21 cellular contexts compared by ENCODE assay signal in the genomic region with DNA sequence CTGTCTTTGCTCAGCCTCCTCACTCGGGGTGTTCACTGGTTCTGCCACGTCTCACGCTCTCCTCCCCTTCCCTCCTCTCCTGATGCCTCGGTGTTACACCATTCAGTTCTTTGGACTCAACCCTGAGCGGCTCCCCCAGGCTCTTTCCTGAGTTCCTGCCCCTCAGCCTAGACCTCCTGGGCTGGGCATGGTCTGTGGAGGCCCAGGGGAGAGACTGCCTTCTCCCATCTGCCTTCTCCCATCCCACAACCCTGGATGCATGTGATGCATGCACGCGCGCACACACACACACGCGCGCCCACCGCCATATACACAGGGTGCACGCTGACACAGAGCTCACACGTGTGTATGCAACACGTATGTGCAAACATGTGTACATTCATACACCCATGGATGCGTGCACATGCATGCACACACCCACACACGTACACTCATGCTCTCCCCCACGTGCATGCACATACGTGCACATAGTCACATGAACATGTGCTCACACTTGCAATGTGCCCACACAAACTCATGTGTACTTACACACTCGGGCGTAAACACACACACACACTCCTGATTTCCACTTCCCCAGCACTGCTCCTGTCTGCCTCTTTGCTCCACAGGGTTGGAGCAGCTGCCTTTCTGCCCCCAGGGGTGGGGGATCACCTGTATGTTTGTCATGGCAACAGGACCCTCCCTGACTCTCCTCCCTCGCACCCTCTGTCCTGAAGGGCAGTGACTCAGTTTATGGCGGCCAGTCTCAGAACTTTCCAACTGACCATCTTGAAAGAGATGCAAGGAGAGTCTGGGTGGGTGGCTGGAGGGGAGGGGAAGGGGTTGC. TPM values are rescaled to one million over a fixed set of nuclear protein-coding genes. Genes with fewer than 3 reads are reported as not detected.
DNase-seq lines count a peak whose midpoint lies in the region; ATAC-seq, FAIRE-seq and TF ChIP-seq lines count a peak whose summit lies in the region.
"Had no signal": no experiment of that assay in that cellular context is flagged by ENCODE, and none has a peak within 500 bp of the region (broad histone marks: within the 10 kb centered on the region; RNA-seq: fewer than 3 reads in every experiment).

No MANE protein-coding gene starts in this region.

- no peaks in the 10 kb centered on the region for H3K27me3 ChIP-seq in Caco-2 (replicated peaks; ENCODE audit: control insufficient read depth, insufficient read depth, low read length)
- no peaks in the 10 kb centered on the region for H3K27me3 ChIP-seq in NT2/D1 (ENCODE audit: insufficient read depth, insufficient read length)
- H3K27me3 ChIP-seq in HepG2 (ENCODE audit: control insufficient read depth in 1 of 2, insufficient read depth in 2 of 2, low read length in 2 of 2), result no peaks in the 10 kb centered on the region
- no peaks in the 10 kb centered on the region for H3K27me3 ChIP-seq in trophoblast cell (ENCODE audit: insufficient read depth, low read length)
- H3K27me3 ChIP-seq in uterus, result no peaks in the 10 kb centered on the region
- no peaks in the 10 kb centered on the region for H3K27me3 ChIP-seq in A673 (replicated peaks; ENCODE audit: insufficient read depth, low read depth, low read length, poor library complexity)
- H3K27me3 ChIP-seq: BLaER1 had no signal

- H4K8ac ChIP-seq in trophoblast cell (ENCODE audit: low read depth, low read length), result no peak overlapping the region

- POLR2A ChIA-PET in Caco-2 (lab: Charles Lee) (no interaction called here), HepG2 (lab: Yijun Ruan, JAX) (interaction anchor here (1.4 kb wide), 1 partner anchor 32 kb away, joined by 3 read pairs; no protein-coding TSS in a partner anchor), T-cell (lab: Charles Lee) (no interaction called here), A673 (lab: Charles Lee; ENCODE audit: low non-redundant PET) (no interaction called here)

- H3K4me1 ChIP-seq in Caco-2 (no peaks in the 10 kb centered on the region; the same call in 1 of the 2 replicates), NT2/D1 (ENCODE audit: insufficient read depth, insufficient read length) (peaks cover 15% of the 10 kb centered on the region), HepG2 (ENCODE audit: insufficient read depth, low read length) (peaks cover 75% of the 10 kb centered on the region), trophoblast cell (ENCODE audit: control insufficient read depth in 1 of 2, insufficient read depth in 2 of 2, low read length in 2 of 2) (peaks cover 31 to 32% of the 10 kb centered on the region in 2 experiments), uterus (no peaks in the 10 kb centered on the region), A673 (ENCODE audit: insufficient read depth, low read length, poor library complexity, severe bottlenecking) (no peaks in the 10 kb centered on the region)
- H3K4me1 ChIP-seq: BLaER1 had no signal

- TF ChIP-seq POLR2A in HepG2 (IDR thresholded peaks at IDR 0.05; ENCODE audit: insufficient read depth in 1 of 2, low read depth in 2 of 2, low read length in 2 of 2) (no peak), uterus (IDR thresholded peaks at IDR 0.05) (no peak)

- peak overlapping the region; percentile 31 for H3K27ac Mint-ChIP-seq in Caco-2 (ENCODE audit: unreplicated experiment)
- H3K27ac Mint-ChIP-seq in T-cell, result no peak overlapping the region
- H3K27ac Mint-ChIP-seq: CD8-positive, alpha-beta T cell; HFFc6; IgD-negative memory B cell had no signal

- WGBS in HepG2 (ENCODE audit: low lambda C conversion rate), result 73% methylated on average over 23 of the region's 23 CpGs
- WGBS in trophoblast cell (ENCODE audit: extremely low coverage, insufficient coverage, insufficient read length), result no CpG with 5 or more reads among the region's 23 CpGs

- H3K4me2 ChIP-seq in HepG2 (ENCODE audit: low read depth, low read length) (peak overlapping the region; percentile 15; the same call in 1 of the 2 replicates), trophoblast cell (ENCODE audit: low read length) (no peak overlapping the region)
- H3K4me2 ChIP-seq: BLaER1 had no signal

- no peak overlapping the region for H2AK5ac ChIP-seq in trophoblast cell (ENCODE audit: low read length)

- H3K27ac ChIP-seq in HepG2 (ENCODE audit: extremely low read length, insufficient read depth, low read length) (peak overlapping the region; percentile 62), trophoblast cell (ENCODE audit: low read depth, low read length) (peak overlapping the region; percentile 20), uterus (no peak overlapping the region), A673 (ENCODE audit: low read depth, low read length, poor library complexity, severe bottlenecking) (no peak overlapping the region)
- H3K27ac ChIP-seq: BLaER1 had no signal

- H2BK120ac ChIP-seq in trophoblast cell (ENCODE audit: insufficient read depth, low read length, poor library complexity), result no peak overlapping the region

- H3K18ac ChIP-seq in trophoblast cell (ENCODE audit: low read length), result peak overlapping the region; percentile 18

- no peak overlapping the region for H4K91ac ChIP-seq in trophoblast cell (ENCODE audit: low read depth, low read length)

- H3K9me3 ChIP-seq in Caco-2 (no peaks in the 10 kb centered on the region), NT2/D1 (ENCODE audit: insufficient read depth, low read length) (no peaks in the 10 kb centered on the region), HepG2 (ENCODE audit: low read length) (no peaks in the 10 kb centered on the region), trophoblast cell (ENCODE audit: insufficient read depth, low read depth, low read length) (no peaks in the 10 kb centered on the region), uterus (no peaks in the 10 kb centered on the region), A673 (ENCODE audit: low read depth, low read length, poor library complexity, severe bottlenecking) (no peaks in the 10 kb centered on the region)
- H3K9me3 ChIP-seq: BLaER1 had no signal

- ATAC-seq in HepG2, result peak; percentile 76
- no peak for ATAC-seq in HG02981 (IDR thresholded peaks at IDR 0.05; ENCODE audit: unreplicated experiment)
- no peak for ATAC-seq in T-cell (replicated peaks in 1 of 4)
- ATAC-seq: CD8-positive, alpha-beta T cell; Panc1 had no signal

- no peak for TF ChIP-seq RAD21 in HepG2 (CRISPR knock-in tag; IDR thresholded peaks at IDR 0.05)

- peak in 1 of 2 experiments; percentile 49 for DNase-seq in Caco-2
- DNase-seq in NT2/D1 (ENCODE audit: low read depth, low spot score), result no peak
- peak; percentile 47 for DNase-seq in HepG2 (ENCODE audit: low spot score)
- DNase-seq in trophoblast cell, result no peak
- DNase-seq in uterus, result no peak
- no peak for DNase-seq in T-cell
- DNase-seq in A673 (ENCODE audit: low spot score), result no peak
- DNase-seq: CD8-positive, alpha-beta T cell; DMS79; GOT3; HFFc6; Kasumi-1; MM.1S; NCI-H1092 treated with DMSO at 0.1 percent for 48 hours; NCI-H2081 treated with DMSO at 0.1 percent for 48 hours; NCI-H510A treated with DMSO at 0.1 percent for 48 hours had no signal

- peaks cover 7% of the 10 kb centered on the region for H3K79me1 ChIP-seq in trophoblast cell (ENCODE audit: low read length)

- H3K9ac ChIP-seq in NT2/D1 (ENCODE audit: insufficient read length, low read depth) (peak overlapping the region; percentile 63), HepG2 (ENCODE audit: insufficient read depth, low read depth, low read length) (no peak overlapping the region), trophoblast cell (ENCODE audit: low read length) (no peak overlapping the region)
- H3K9ac ChIP-seq: BLaER1 had no signal

- no peak overlapping the region for H2BK5ac ChIP-seq in trophoblast cell (ENCODE audit: low read depth, low read length, poor library complexity)

- in situ Hi-C loops in HepG2 (cut with HindIII; ENCODE audit: extremely low pct_ligation_motif_present, low pct_unique_long_range_greater_than_20kb), result no loop called here

- no peak for FAIRE-seq in HepG2 (lab: Jason Lieb, UNC)
- FAIRE-seq: D721Med had no signal

- H3K4me1 Mint-ChIP-seq in Caco-2 (ENCODE audit: low read depth, unreplicated experiment) (peaks cover 17% of the 10 kb centered on the region), T-cell (no peaks in the 10 kb centered on the region)
- H3K4me1 Mint-ChIP-seq: IgD-negative memory B cell had no signal

- H3K36me3 Mint-ChIP-seq in Caco-2 (ENCODE audit: insufficient read depth, unreplicated experiment) (no peaks in the 10 kb centered on the region), T-cell (no peaks in the 10 kb centered on the region)
- H3K36me3 Mint-ChIP-seq: CD8-positive, alpha-beta T cell; IgD-negative memory B cell had no signal

- H3K4me3 ChIP-seq in Caco-2 (ENCODE audit: low read depth, low read length) (no peak overlapping the region), NT2/D1 (ENCODE audit: insufficient read length, low read depth) (no peak overlapping the region), HepG2 (replicated peaks in 1 of 3; ENCODE audit: insufficient read depth in 1 of 3, low read depth in 2 of 3, low read length in 3 of 3) (no peak overlapping the region), trophoblast cell (ENCODE audit: low read depth, low read length) (peak overlapping the region; percentile 27), uterus (no peak overlapping the region), A673 (ENCODE audit: low read depth, low read length, poor library complexity, severe bottlenecking) (no peak overlapping the region)
- H3K4me3 ChIP-seq: BLaER1 had no signal

- no peaks in the 10 kb centered on the region for H4K20me1 ChIP-seq in HepG2 (ENCODE audit: insufficient read depth, low read length)
- H4K20me1 ChIP-seq: BLaER1 had no signal

- H3K4ac ChIP-seq in trophoblast cell (ENCODE audit: low read depth, low read length), result no peak overlapping the region

- no peak overlapping the region for H4K12ac ChIP-seq in trophoblast cell (ENCODE audit: low read depth, low read length)

- CTCF ChIA-PET in Caco-2 (lab: Charles Lee), result no interaction called here
- CTCF ChIA-PET in HepG2 (lab: Yijun Ruan, JAX; ENCODE audit: low intra/inter-chr PET ratio, low total read pairs), result no interaction called here
- CTCF ChIA-PET in T-cell (lab: Charles Lee), result no interaction called here
- CTCF ChIA-PET in A673 (lab: Charles Lee), result no interaction called here

- no peak overlapping the region for H2BK12ac ChIP-seq in trophoblast cell (ENCODE audit: low read length)

- no TSS peak for BruUV-seq in Caco-2 (replicated peaks; lab: Mats Ljungman, UMichigan)
- no TSS peak for BruUV-seq in HepG2 (replicated peaks; lab: Mats Ljungman, UMichigan)
- no TSS peak for BruUV-seq in A673 (replicated peaks; lab: Mats Ljungman, UMichigan)

- peaks cover 2% of the 10 kb centered on the region for H3K79me2 ChIP-seq in HepG2 (ENCODE audit: insufficient read depth, low read length)
- no peaks in the 10 kb centered on the region for H3K79me2 ChIP-seq in trophoblast cell (ENCODE audit: control insufficient read depth, insufficient read depth, low read length, poor library complexity)

- intact Hi-C loops in Caco-2 (cut with micrococcal nuclease; ENCODE audit: unreplicated experiment), result no loop called here
- intact Hi-C loops in HepG2 (cut with micrococcal nuclease; ENCODE audit: unreplicated experiment), result loop anchor here (5.0 kb wide), 1 partner anchor 60 kb away; the partner anchor contains the start of gene HUNK
- intact Hi-C loops in uterus (cut with DNase I; ENCODE audit: low total_unique reads), result no loop called here
- intact Hi-C loops in A673 (cut with micrococcal nuclease; ENCODE audit: unreplicated experiment), result no loop called here

- H3K9me3 Mint-ChIP-seq in Caco-2 (ENCODE audit: unreplicated experiment) (peaks cover under 1% of the 10 kb centered on the region), T-cell (no peaks in the 10 kb centered on the region)
- H3K9me3 Mint-ChIP-seq: CD8-positive, alpha-beta T cell had no signal

- no peak overlapping the region for H3K23ac ChIP-seq in trophoblast cell (ENCODE audit: low read length)

- H2AFZ ChIP-seq in HepG2 (ENCODE audit: low read length), result no peak overlapping the region
- H2AFZ ChIP-seq in trophoblast cell (ENCODE audit: insufficient read depth, low read length, poor library complexity), result no peak overlapping the region

- TF ChIP-seq EP300 in HepG2 (IDR thresholded peaks at IDR 0.05; ENCODE audit: low read depth in 2 of 2, low read length in 2 of 2), result peak in 1 of 2 experiments; percentile 28; a peak in 1 of 4 replicates
- TF ChIP-seq EP300 in HepG2 (CRISPR knock-in tag; IDR thresholded peaks at IDR 0.05; ENCODE audit: borderline replicate concordance), result no peak

- no peak overlapping the region for H3K14ac ChIP-seq in trophoblast cell (ENCODE audit: low read length)

- peak overlapping the region; percentile 14 for H3K4me3 Mint-ChIP-seq in Caco-2 (ENCODE audit: unreplicated experiment)
- H3K4me3 Mint-ChIP-seq in T-cell, result no peak overlapping the region
- H3K4me3 Mint-ChIP-seq: CD8-positive, alpha-beta T cell; HFFc6 had no signal

- no peaks in the 10 kb centered on the region for H3K27me3 Mint-ChIP-seq in Caco-2 (ENCODE audit: insufficient read depth, unreplicated experiment)
- peaks cover 18 to 20% of the 10 kb centered on the region in 2 donors for H3K27me3 Mint-ChIP-seq in T-cell

- no peak for TF ChIP-seq CTCF in Caco-2 (IDR thresholded peaks at IDR 0.05; ENCODE audit: insufficient read depth in 1 of 2, low read depth in 1 of 2, low read length in 1 of 2, severe bottlenecking in 1 of 2, unreplicated experiment in 1 of 2)
- TF ChIP-seq CTCF in HepG2 (CRISPR knock-in tag; IDR thresholded peaks at IDR 0.05), result no peak
- no peak for TF ChIP-seq CTCF in uterus (IDR thresholded peaks at IDR 0.05)
- TF ChIP-seq CTCF in A673 (conservative IDR thresholded peaks at IDR 0.05; ENCODE audit: low read depth, low read length), result no peak

- no peaks in the 10 kb centered on the region for H3K36me3 ChIP-seq in Caco-2 (ENCODE audit: control insufficient read depth, insufficient read depth, low read length)
- H3K36me3 ChIP-seq in NT2/D1 (ENCODE audit: insufficient read depth, insufficient read length, low read length), result peaks cover 9% of the 10 kb centered on the region
- H3K36me3 ChIP-seq in HepG2 (replicated peaks in 1 of 2; ENCODE audit: control insufficient read depth in 1 of 2, insufficient read depth in 2 of 2, low read length in 2 of 2), result peaks cover 0 to 3% of the 10 kb centered on the region in 2 experiments; a peak in 1 of 5 replicates
- no peaks in the 10 kb centered on the region for H3K36me3 ChIP-seq in trophoblast cell (ENCODE audit: control insufficient read depth in 1 of 2, insufficient read depth in 2 of 2, low read length in 2 of 2)
- no peaks in the 10 kb centered on the region for H3K36me3 ChIP-seq in uterus
- no peaks in the 10 kb centered on the region for H3K36me3 ChIP-seq in A673 (ENCODE audit: insufficient read depth, low read length, poor library complexity, severe bottlenecking)

RNA-seq across cellular contexts. Expression of gene HUNK, which starts 59.0 kb away (rescaled TPM):
- total RNA-seq in Caco-2 (2022) (4.8 and 7.5 TPM in 2 replicates), HepG2 (2016; rRNA removed; fragmentation: Illumina TruSeq; extraction: Trizol) (1.9 and 2.5 TPM in 2 replicates), uterus (1 to 10 TPM; 1.5 to 8.8 (median 4.6) TPM), T-cell (1 to 10 TPM in 1 of 5 donors, under 1 TPM in 2, not detected in 2; 0.22 to 1.1 (median 0.35) TPM), A673 (2021) (1.9 and 2.1 TPM in 2 replicates)
- total RNA-seq in HepG2 (2016; cell fraction: cytosol; rRNA removed; fragmentation: Illumina TruSeq; extraction: Trizol; ENCODE audit: low read depth), result 0.53 and 1.1 TPM in 2 replicates
- total RNA-seq in HepG2 (2016; cell fraction: insoluble cytoplasmic fraction; rRNA removed; fragmentation: Illumina TruSeq; extraction: Trizol), result 2.4 and 3.2 TPM in 2 replicates
- total RNA-seq in HepG2 (2016; cell fraction: membrane; rRNA removed; fragmentation: Illumina TruSeq; extraction: Trizol), result 1.1 and 2.0 TPM in 2 replicates
- 2.6 and 2.9 TPM in 2 replicates for total RNA-seq in HepG2 (2016; cell fraction: nucleus; rRNA removed; fragmentation: Illumina TruSeq; extraction: Trizol)
- 0.98 and 1.8 TPM in 2 replicates for polyA plus RNA-seq in HepG2 (2011; rRNA removed)
- 0.74 and 0.87 TPM in 2 replicates for polyA plus RNA-seq in HepG2 (2011; cell fraction: cytosol; rRNA removed)
- 0.92 and 1.2 TPM in 2 replicates for polyA plus RNA-seq in HepG2 (2011; cell fraction: nucleus; rRNA removed)
- 1.2 and 2.5 TPM in 2 replicates for polyA plus RNA-seq in HepG2 (2012)
- polyA plus RNA-seq in HepG2 (2016; cell fraction: cytosol; fragmentation: Illumina TruSeq; extraction: Trizol; ENCODE audit: low read depth), result 0.14 and 0.16 TPM in 2 replicates
- 2.5 and 2.9 TPM in 2 replicates for polyA plus RNA-seq in HepG2 (2016; cell fraction: insoluble cytoplasmic fraction; fragmentation: Illumina TruSeq; extraction: Trizol; ENCODE audit: low read depth)
- 0.32 and 0.48 TPM in 2 replicates for polyA plus RNA-seq in HepG2 (2016; cell fraction: membrane; fragmentation: Illumina TruSeq; extraction: Trizol; ENCODE audit: low read depth)
- polyA plus RNA-seq in HepG2 (2016; cell fraction: nucleus; fragmentation: Illumina TruSeq; extraction: Trizol; ENCODE audit: insufficient read depth, low read depth), result 3.0 and 3.4 TPM in 2 replicates
- 0.02 and 2.8 TPM in 2 replicates for polyA minus RNA-seq in HepG2 (2011; rRNA and poly(A)+ RNA removed; ENCODE audit: low replicate concordance)
- 0.99 and 1.5 TPM in 2 replicates for polyA minus RNA-seq in HepG2 (2011; cell fraction: cytosol; rRNA and poly(A)+ RNA removed)
- polyA minus RNA-seq in HepG2 (2011; cell fraction: nucleus; rRNA and poly(A)+ RNA removed), result 2.0 and 4.5 TPM in 2 replicates
- 4.4 and 4.7 TPM in 2 replicates for polyA plus RNA-seq in trophoblast cell (2013)
- total RNA-seq: CD8-positive, alpha-beta T cell; HFFc6 had no signal
- polyA plus RNA-seq: IgD-negative memory B cell had no signal

Comparison
In these comparisons a context has a peak if more than half of its experiments do, and no peak if none do; other contexts are left out.
1. H3K27ac ChIP-seq: peak in HepG2 (single experiment) and trophoblast cell (single experiment); none in uterus (0 of 2) and A673 (single experiment).